ENCODE assay signal across 20 cellular contexts in the genomic region with DNA sequence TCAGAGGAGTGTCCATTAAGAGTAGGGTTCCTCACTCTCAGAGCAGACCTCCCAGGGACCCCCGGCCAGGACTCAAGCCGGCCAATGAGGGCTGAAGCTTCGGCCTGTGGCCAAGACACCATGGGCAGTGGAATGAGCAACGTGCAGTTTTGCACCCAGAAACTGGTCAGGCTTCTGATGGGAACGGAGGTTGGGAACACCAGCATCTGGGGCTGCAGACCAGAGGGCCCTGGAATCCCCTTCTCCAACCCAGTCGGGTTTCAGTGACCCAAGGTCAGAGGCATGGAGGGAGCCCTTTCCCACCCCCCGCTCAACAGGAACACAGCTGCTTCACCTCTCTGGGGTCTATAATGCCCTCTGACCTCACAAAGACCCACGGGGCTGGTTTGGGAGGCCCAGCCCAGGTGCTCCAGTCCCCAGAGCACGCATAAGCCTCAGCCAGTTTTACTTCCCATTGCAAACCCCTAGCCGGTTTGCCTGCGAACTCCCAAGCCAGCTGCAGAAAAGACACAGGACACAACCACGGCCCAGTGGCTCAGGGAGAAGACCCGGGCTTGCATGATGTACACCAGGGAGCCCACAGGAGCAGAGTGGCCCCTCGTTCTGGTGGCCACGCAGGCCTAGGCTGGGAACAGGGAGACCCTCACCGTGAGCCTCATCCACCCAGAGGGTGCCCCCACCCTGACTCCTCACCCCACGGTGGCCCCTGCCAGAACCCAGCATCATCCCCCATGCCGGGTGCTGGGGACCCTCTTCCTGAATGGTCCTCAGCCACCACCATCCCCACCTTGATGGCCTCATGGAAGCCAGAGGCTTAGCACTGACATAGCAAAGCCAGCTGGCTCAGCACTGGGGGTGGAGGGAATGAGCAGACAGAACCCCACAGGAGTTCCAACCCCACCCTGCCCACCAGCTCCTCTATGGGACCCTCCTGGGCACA. TPM values are rescaled to one million over a fixed set of nuclear protein-coding genes. Genes with fewer than 3 reads are reported as not detected.
DNase-seq lines count a peak whose midpoint lies in the region; ATAC-seq and TF ChIP-seq lines count a peak whose summit lies in the region.
"Had no signal": no experiment of that assay in that cellular context is flagged by ENCODE, and none has a peak within 500 bp of the region (broad histone marks: within the 10 kb centered on the region; RNA-seq: fewer than 3 reads in every experiment).

No MANE protein-coding gene starts in this region.

- H3K79me2 ChIP-seq in neural progenitor cell (ENCODE audit: low read depth): peaks cover 88% of the 10 kb centered on the region

- no peaks in the 10 kb centered on the region for H3K27me3 Mint-ChIP-seq in chondrocyte (ENCODE audit: low read depth)
- peaks cover 5% of the 10 kb centered on the region for H3K27me3 Mint-ChIP-seq in neural progenitor cell (ENCODE audit: insufficient read depth, low read depth)
- H3K27me3 Mint-ChIP-seq: activated CD4-positive, alpha-beta memory T cell treated with anti-CD3 and anti-CD28 coated beads for 36 hours; activated naive CD8-positive, alpha-beta T cell had no signal

- peak overlapping the region; percentile 24; the same call in 1 of the 2 replicates for H3K27ac ChIP-seq in HUES6 (ENCODE audit: low read depth, low read length)
- no peak overlapping the region for H3K27ac ChIP-seq in neural progenitor cell
- no peak overlapping the region for H3K27ac ChIP-seq in prostate gland
- H3K27ac ChIP-seq: colonic mucosa, sigmoid colon had no signal

- H3K9me3 ChIP-seq in HUES6 (ENCODE audit: control insufficient read depth, insufficient read depth, low read depth, low read length) (peaks cover 13% of the 10 kb centered on the region; the same call in 1 of the 2 replicates), neural progenitor cell (ENCODE audit: low read depth) (no peaks in the 10 kb centered on the region), prostate gland (no peaks in the 10 kb centered on the region)
- H3K9me3 ChIP-seq: body of pancreas, colonic mucosa had no signal

- TF ChIP-seq CTCF in GM06990 (IDR thresholded peaks at IDR 0.05; ENCODE audit: insufficient read depth, low read length, poor library complexity, severe bottlenecking): no peak
- TF ChIP-seq CTCF in chondrocyte (IDR thresholded peaks at IDR 0.05): no peak
- TF ChIP-seq CTCF in neural progenitor cell (IDR thresholded peaks at IDR 0.05): no peak
- no peak for TF ChIP-seq CTCF in prostate gland (IDR thresholded peaks at IDR 0.05)

- no peak overlapping the region for H2AFZ ChIP-seq in neural progenitor cell (replicated peaks)

- intact Hi-C loops in prostate gland (cut with DNase I): no loop called here

- H4K20me1 ChIP-seq in neural progenitor cell (ENCODE audit: low read depth): peaks cover 67% of the 10 kb centered on the region

- H3K4me1 Mint-ChIP-seq in chondrocyte (ENCODE audit: low read depth) (peaks cover 36% of the 10 kb centered on the region), neural progenitor cell (peaks cover 46% of the 10 kb centered on the region)

- H3K4me2 ChIP-seq in neural progenitor cell: no peak overlapping the region

- H3K36me3 Mint-ChIP-seq in chondrocyte (ENCODE audit: low read depth) (peaks cover 5% of the 10 kb centered on the region), neural progenitor cell (peaks cover 15% of the 10 kb centered on the region)

- H3F3A ChIP-seq in neural progenitor cell (ENCODE audit: low read depth): peaks cover 23% of the 10 kb centered on the region

- no peak overlapping the region for H3K9ac ChIP-seq in HUES6 (ENCODE audit: low read length)
- no peak overlapping the region for H3K9ac ChIP-seq in neural progenitor cell

- no peak for ATAC-seq in GM18517 (IDR thresholded peaks at IDR 0.05; ENCODE audit: unreplicated experiment)
- ATAC-seq: activated T-cell treated with anti-CD3 and anti-CD28 coated beads, Interleukin-2, amount 50 U/mL, for 4 hours had no signal

- DNase-seq in GM06990 (ENCODE audit: extremely low read depth, insufficient read length) (no peak), chondrocyte (ENCODE audit: low spot score) (peak; percentile 68), neural progenitor cell (ENCODE audit: low spot score) (no peak), COLO668 (lab: John Stamatoyannopoulos, UW; ENCODE audit: unreplicated experiment) (no peak), prostate gland (ENCODE audit: low spot score) (no peak)
- no peak for DNase-seq in stimulated activated CD4-positive, alpha-beta T cell treated with anti-CD3 and anti-CD28 coated beads, Interleukin-12 subunit alpha, Interleukin-12 subunit beta, amount 100 ng/mL, for 4 hours
- DNase-seq: activated CD4-positive, alpha-beta memory T cell treated with anti-CD3 and anti-CD28 coated beads for 36 hours; activated T-cell treated with anti-CD3 and anti-CD28 coated beads, Interleukin-2, amount 50 U/mL, for 4 hours; DMS79 treated with DMSO at 0.1 percent for 48 hours; foreskin fibroblast; NCI-H1930; NCI-H446 treated with DMSO at 0.1 percent for 48 hours; SHP77 treated with DMSO at 0.1 percent for 48 hours; sigmoid colon; T-helper 1 cell had no signal

- 88% methylated on average over 18 of the region's 18 CpGs for WGBS in prostate gland

- H3K9me3 Mint-ChIP-seq in chondrocyte (ENCODE audit: low read depth) (peaks cover 13% of the 10 kb centered on the region), neural progenitor cell (peaks cover 21% of the 10 kb centered on the region)

- H3K4me1 ChIP-seq in HUES6 (ENCODE audit: control insufficient read depth, insufficient read depth, low read length): peaks cover 53% of the 10 kb centered on the region
- H3K4me1 ChIP-seq in neural progenitor cell: peaks cover 48% of the 10 kb centered on the region
- H3K4me1 ChIP-seq in prostate gland (replicated peaks): no peaks in the 10 kb centered on the region

- H3K27ac Mint-ChIP-seq in chondrocyte (ENCODE audit: unreplicated experiment) (no peak overlapping the region), neural progenitor cell (peak overlapping the region; percentile 86)
- H3K27ac Mint-ChIP-seq: activated CD4-positive, alpha-beta memory T cell treated with anti-CD3 and anti-CD28 coated beads for 36 hours; activated naive CD8-positive, alpha-beta T cell had no signal

- H3K27me3 ChIP-seq in GM06990 (replicated peaks; ENCODE audit: control insufficient read depth, insufficient read depth, low read length): no peaks in the 10 kb centered on the region
- H3K27me3 ChIP-seq in HUES6 (ENCODE audit: control insufficient read depth, insufficient read depth, low read length): no peaks in the 10 kb centered on the region
- H3K27me3 ChIP-seq in neural progenitor cell: no peaks in the 10 kb centered on the region
- H3K27me3 ChIP-seq in prostate gland (replicated peaks; ENCODE audit: insufficient read depth): no peaks in the 10 kb centered on the region
- H3K27me3 ChIP-seq: body of pancreas, colonic mucosa had no signal

- H3K4me3 Mint-ChIP-seq in chondrocyte (ENCODE audit: unreplicated experiment) (no peak overlapping the region), neural progenitor cell (no peak overlapping the region)
- H3K4me3 Mint-ChIP-seq: activated CD4-positive, alpha-beta memory T cell treated with anti-CD3 and anti-CD28 coated beads for 36 hours; activated naive CD8-positive, alpha-beta T cell; activated T-cell treated with anti-CD3 and anti-CD28 coated beads, Interleukin-2, amount 50 U/mL, for 4 hours had no signal

- H3K36me3 ChIP-seq in GM06990 (ENCODE audit: control insufficient read depth, insufficient read depth, low read length): peaks cover 2% of the 10 kb centered on the region; the same call in 1 of the 2 replicates
- no peaks in the 10 kb centered on the region for H3K36me3 ChIP-seq in HUES6 (ENCODE audit: control insufficient read depth, insufficient read depth, low read length)
- no peaks in the 10 kb centered on the region for H3K36me3 ChIP-seq in neural progenitor cell
- H3K36me3 ChIP-seq in prostate gland: no peaks in the 10 kb centered on the region
- H3K36me3 ChIP-seq: colonic mucosa, sigmoid colon had no signal

- TF ChIP-seq POLR2A in prostate gland (IDR thresholded peaks at IDR 0.05): no peak

- H3K4me3 ChIP-seq in GM06990 (replicated peaks; ENCODE audit: low read depth, low read length): peak overlapping the region; percentile 34
- H3K4me3 ChIP-seq in HUES6 (ENCODE audit: low read depth, low read length): no peak overlapping the region
- no peak overlapping the region for H3K4me3 ChIP-seq in neural progenitor cell
- H3K4me3 ChIP-seq in prostate gland: no peak overlapping the region
- H3K4me3 ChIP-seq: body of pancreas, colonic mucosa, sigmoid colon had no signal

RNA-seq across cellular contexts. Expression of gene VAV2, which starts 30.6 kb away (rescaled TPM):
- 17.7 to 34.2 TPM (median 19.3 TPM) in 3 replicates for total RNA-seq in chondrocyte
- total RNA-seq in neural progenitor cell (ENCODE audit: low replicate concordance): 12.9 and 19.0 TPM in 2 replicates
- total RNA-seq in prostate gland: 10 to 100 TPM; 13.5 to 19.5 TPM
